ENCODE assay signal across 11 cellular contexts in genomic region chr1:198575715-198576641, GRCh38. TPM values are rescaled to one million over a fixed set of nuclear protein-coding genes. Genes with fewer than 3 reads are reported as not detected.
A peak's percentile ranks its signal among the peaks of the same experiment; 100 is the strongest.
DNase-seq lines count a peak whose midpoint lies in the region; ATAC-seq, FAIRE-seq and TF ChIP-seq lines count a peak whose summit lies in the region.
"Had no signal": no experiment of that assay in that cellular context is flagged by ENCODE, and none has a peak within 500 bp of the region (broad histone marks: within the 10 kb centered on the region; RNA-seq: fewer than 3 reads in every experiment).

No MANE protein-coding gene starts in this region.

- H4K20me1 ChIP-seq in astrocyte (ENCODE audit: insufficient read depth, low read length) = no peaks in the 10 kb centered on the region

- 90 to 97% methylated on average over 2 of the region's 2 CpGs for WGBS in gastroesophageal sphincter (ENCODE audit: low coverage in 1 of 2), 2 donors

- H3K4me3 ChIP-seq in GM06990 (replicated peaks; ENCODE audit: low read depth, low read length) (no peak overlapping the region), astrocyte (ENCODE audit: insufficient read depth, low read depth, low read length) (no peak overlapping the region), gastroesophageal sphincter (no peak overlapping the region)

- H3K36me3 Mint-ChIP-seq in astrocyte (ENCODE audit: low read depth, unreplicated experiment) = no peaks in the 10 kb centered on the region
- H3K36me3 Mint-ChIP-seq: CD4-positive, alpha-beta memory T cell had no signal

- H3K27me3 Mint-ChIP-seq in astrocyte (ENCODE audit: low read depth, unreplicated experiment) = no peaks in the 10 kb centered on the region
- H3K27me3 Mint-ChIP-seq: CD4-positive, alpha-beta memory T cell had no signal

- H3K4me1 Mint-ChIP-seq in astrocyte (ENCODE audit: low read depth, unreplicated experiment) = peaks cover 2% of the 10 kb centered on the region

- no peak overlapping the region for H2AFZ ChIP-seq in astrocyte (ENCODE audit: low read depth, low read length)

- H3K27ac Mint-ChIP-seq in astrocyte (ENCODE audit: unreplicated experiment) = no peak overlapping the region

- H3K79me2 ChIP-seq in astrocyte (ENCODE audit: insufficient read depth, low read length) = no peaks in the 10 kb centered on the region

- H3K4me2 ChIP-seq in astrocyte (ENCODE audit: low read length) = no peak overlapping the region

- peak; percentile 39 for FAIRE-seq in astrocyte (lab: Jason Lieb, UNC)

- DNase-seq in GM06990 (ENCODE audit: extremely low read depth, insufficient read length) (peak; percentile 28), HPDE6-E6E7 (ENCODE audit: extremely low spot score) (peak; percentile 4), astrocyte (ENCODE audit: low read depth) (peak; percentile 45), GDM1 (lab: John Stamatoyannopoulos, UW) (no peak), glomerular visceral epithelial cell (ENCODE audit: extremely low spot score) (no peak)
- no peak for DNase-seq in stimulated activated CD4-positive, alpha-beta T cell treated with anti-CD3 and anti-CD28 coated beads, Interleukin-1b, Interleukin-23, amount 100 ng/mL, for 48 hours
- DNase-seq: CD4-positive, alpha-beta memory T cell; mesenchymal stem cell had no signal

- no peaks in the 10 kb centered on the region for H3K9me3 Mint-ChIP-seq in astrocyte (ENCODE audit: unreplicated experiment)

- H3K9ac ChIP-seq in astrocyte (ENCODE audit: low read length) = no peak overlapping the region

- ATAC-seq in GM21717 (IDR thresholded peaks at IDR 0.05; ENCODE audit: unreplicated experiment) (peak; percentile 89), gastroesophageal sphincter (no peak)
- ATAC-seq: HCT116 had no signal

- no peak overlapping the region for H3K4me3 Mint-ChIP-seq in astrocyte (ENCODE audit: unreplicated experiment)
- H3K4me3 Mint-ChIP-seq: CD4-positive, alpha-beta memory T cell had no signal

- no peaks in the 10 kb centered on the region for H3K27me3 ChIP-seq in GM06990 (replicated peaks; ENCODE audit: control insufficient read depth, insufficient read depth, low read length)
- no peaks in the 10 kb centered on the region for H3K27me3 ChIP-seq in astrocyte (ENCODE audit: insufficient read depth, low read length)
- H3K27me3 ChIP-seq in gastroesophageal sphincter = no peaks in the 10 kb centered on the region

- no peak overlapping the region for H3K27ac ChIP-seq in astrocyte (ENCODE audit: low read depth, low read length)
- H3K27ac ChIP-seq in gastroesophageal sphincter = no peak overlapping the region

- H3K4me1 ChIP-seq in astrocyte (ENCODE audit: insufficient read depth, low read length) (peaks cover 3% of the 10 kb centered on the region), gastroesophageal sphincter (no peaks in the 10 kb centered on the region)

- TF ChIP-seq POLR2A in gastroesophageal sphincter (IDR thresholded peaks at IDR 0.05) = no peak

- no peak for TF ChIP-seq CTCF in GM06990 (IDR thresholded peaks at IDR 0.05; ENCODE audit: insufficient read depth, low read length, poor library complexity, severe bottlenecking)
- TF ChIP-seq CTCF in astrocyte (IDR thresholded peaks at IDR 0.05; ENCODE audit: insufficient read depth, low read depth, low read length) = no peak
- no peak for TF ChIP-seq CTCF in gastroesophageal sphincter (IDR thresholded peaks at IDR 0.05)

- H3K36me3 ChIP-seq in GM06990 (ENCODE audit: control insufficient read depth, insufficient read depth, low read length) = no peaks in the 10 kb centered on the region
- H3K36me3 ChIP-seq in astrocyte (ENCODE audit: insufficient read depth, low read length) = no peaks in the 10 kb centered on the region
- H3K36me3 ChIP-seq in gastroesophageal sphincter = no peaks in the 10 kb centered on the region

- H3K9me3 ChIP-seq in astrocyte (ENCODE audit: insufficient read depth, low read depth, low read length) = no peaks in the 10 kb centered on the region
- H3K9me3 ChIP-seq in gastroesophageal sphincter = peaks cover 0 to 8% (median 0%) of the 10 kb centered on the region in 3 donors

- no peak for TF ChIP-seq EP300 in gastroesophageal sphincter (IDR thresholded peaks at IDR 0.05)

RNA-seq across cellular contexts. Expression of gene ATP6V1G3, which starts 35.5 kb away (rescaled TPM):
- not detected in 2 replicates for total RNA-seq in astrocyte
- not detected for total RNA-seq in gastroesophageal sphincter
- total RNA-seq: CD4-positive, alpha-beta memory T cell had no signal

Comparison
In these comparisons a context has a peak if more than half of its experiments do, and no peak if none do; other contexts are left out.
1. DNase-seq: peak in GM06990 (single experiment), HPDE6-E6E7 (single experiment) and astrocyte (single experiment); none in stimulated activated CD4-positive, alpha-beta T cell treated with anti-CD3 and anti-CD28 coated beads, Interleukin-1b, Interleukin-23, amount 100 ng/mL, for 48 hours (single experiment), GDM1 (single experiment) and glomerular visceral epithelial cell (single experiment).